In genomic region chr1:41868241-41868953, GRCh38 we compare ENCODE assay signal across 9 cellular contexts. TPM values are rescaled to one million over a fixed set of nuclear protein-coding genes. Genes with fewer than 3 reads are reported as not detected.
DNase-seq lines count a peak whose midpoint lies in the region; ATAC-seq and TF ChIP-seq lines count a peak whose summit lies in the region.
"Had no signal": no experiment of that assay in that cellular context is flagged by ENCODE, and none has a peak within 500 bp of the region (broad histone marks: within the 10 kb centered on the region; RNA-seq: fewer than 3 reads in every experiment).

No MANE protein-coding gene starts in this region.

- peaks cover 1% of the 10 kb centered on the region for H3K27me3 Mint-ChIP-seq in activated CD8-positive, alpha-beta T cell treated with anti-CD3 and anti-CD28 coated beads, Interleukin-2, amount 10 ng/mL, durations not matched to agents 7 days and 5 days (ENCODE audit: low read depth)

- CTCF ChIA-PET in activated CD8-positive, alpha-beta T cell treated with anti-CD3 and anti-CD28 coated beads, Interleukin-2, amount 10 ng/mL, durations not matched to agents 7 days and 5 days (lab: Charles Lee): interaction anchor here (1.0 to 3.5 kb wide), 4 partner anchors 23 to 294 kb away, joined by 6 to 19 read pairs (median 7); no protein-coding TSS in a partner anchor

- POLR2A ChIA-PET in activated CD8-positive, alpha-beta T cell treated with anti-CD3 and anti-CD28 coated beads, Interleukin-2, amount 10 ng/mL, durations not matched to agents 7 days and 5 days (lab: Charles Lee): no interaction called here

- H3K27ac Mint-ChIP-seq in activated CD8-positive, alpha-beta T cell treated with anti-CD3 and anti-CD28 coated beads, Interleukin-2, amount 10 ng/mL, durations not matched to agents 7 days and 5 days: no peak overlapping the region

- H3K27ac ChIP-seq in 22Rv1: no peak overlapping the region
- H3K27ac ChIP-seq: SK-N-MC had no signal

- peak; percentile 29 for TF ChIP-seq CTCF in 22Rv1 (IDR thresholded peaks at IDR 0.05)

- H3K4me1 Mint-ChIP-seq in activated CD8-positive, alpha-beta T cell treated with anti-CD3 and anti-CD28 coated beads, Interleukin-2, amount 10 ng/mL, durations not matched to agents 7 days and 5 days (ENCODE audit: low read depth): peaks cover 20% of the 10 kb centered on the region

- no peaks in the 10 kb centered on the region for H3K36me3 Mint-ChIP-seq in activated CD8-positive, alpha-beta T cell treated with anti-CD3 and anti-CD28 coated beads, Interleukin-2, amount 10 ng/mL, durations not matched to agents 7 days and 5 days (ENCODE audit: low read depth)

- no peak overlapping the region for H3K4me3 Mint-ChIP-seq in activated CD8-positive, alpha-beta T cell treated with anti-CD3 and anti-CD28 coated beads, Interleukin-2, amount 10 ng/mL, durations not matched to agents 7 days and 5 days

- peak; percentile 64 for DNase-seq in activated CD8-positive, alpha-beta T cell treated with anti-CD3 and anti-CD28 coated beads, Interleukin-2, amount 10 ng/mL, durations not matched to agents 7 days and 5 days
- DNase-seq in HCEC 1CT (no peak), D341Med (ENCODE audit: low spot score) (no peak), EL (no peak), superior temporal gyrus (ENCODE audit: extremely low spot score) (no peak)

- no peaks in the 10 kb centered on the region for H3K9me3 Mint-ChIP-seq in activated CD8-positive, alpha-beta T cell treated with anti-CD3 and anti-CD28 coated beads, Interleukin-2, amount 10 ng/mL, durations not matched to agents 7 days and 5 days (ENCODE audit: insufficient read depth)

- ATAC-seq in GM18868 (IDR thresholded peaks at IDR 0.05; ENCODE audit: unreplicated experiment): peak; percentile 76
- ATAC-seq in HG03280 (IDR thresholded peaks at IDR 0.05; ENCODE audit: unreplicated experiment): peak; percentile 77
- ATAC-seq in activated CD8-positive, alpha-beta T cell treated with anti-CD3 and anti-CD28 coated beads, Interleukin-2, amount 10 ng/mL, durations not matched to agents 7 days and 5 days: peak; percentile 97

RNA-seq across cellular contexts. Expression of gene HIVEP3, which starts 50.3 kb away (rescaled TPM):
- total RNA-seq in activated CD8-positive, alpha-beta T cell treated with anti-CD3 and anti-CD28 coated beads, Interleukin-2, amount 10 ng/mL, durations not matched to agents 7 days and 5 days: 10 to 100 TPM; 10.8 to 11.8 TPM
